ENCODE assay signal across 10 cellular contexts in the genomic region with DNA sequence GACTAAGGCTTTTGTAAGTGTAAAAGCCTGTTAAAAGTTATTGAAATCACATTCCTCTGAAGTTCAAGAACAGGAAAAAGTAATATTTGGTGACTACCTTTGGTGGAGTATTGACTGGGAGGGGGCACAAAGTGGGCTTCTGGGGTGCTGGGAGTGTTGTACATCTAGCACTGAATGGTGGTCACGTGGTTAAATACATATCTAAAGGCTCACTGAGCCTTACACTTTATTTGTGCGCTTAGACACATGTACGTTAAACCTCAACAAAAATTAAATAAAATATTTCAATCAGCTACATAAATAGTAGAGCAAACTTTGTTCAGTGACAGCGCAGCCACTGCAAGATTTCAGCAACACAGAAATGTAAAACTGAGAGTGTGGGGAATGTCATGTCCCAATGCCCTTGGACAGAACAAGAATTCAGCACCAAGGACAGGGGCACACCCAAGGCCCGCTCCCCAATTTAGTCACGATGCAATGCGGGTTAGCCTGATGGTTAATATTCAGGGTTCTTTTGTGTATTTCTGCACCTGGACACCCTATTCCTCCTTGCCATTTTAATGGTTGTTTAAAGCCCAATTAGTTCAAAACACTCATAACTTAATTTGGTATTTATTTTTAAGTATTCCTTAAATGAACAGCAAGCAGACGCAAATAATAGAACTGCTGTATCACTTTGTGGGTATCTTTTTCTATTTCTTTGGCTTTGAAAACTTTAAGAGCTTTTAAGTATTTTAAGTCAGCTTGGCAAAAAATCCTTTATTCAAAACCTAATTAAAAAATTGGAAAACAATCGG. TPM values are rescaled to one million over a fixed set of nuclear protein-coding genes. Genes with fewer than 3 reads are reported as not detected.
DNase-seq lines count a peak whose midpoint lies in the region; ATAC-seq and TF ChIP-seq lines count a peak whose summit lies in the region.
"Had no signal": no experiment of that assay in that cellular context is flagged by ENCODE, and none has a peak within 500 bp of the region (broad histone marks: within the 10 kb centered on the region; RNA-seq: fewer than 3 reads in every experiment).

No MANE protein-coding gene starts in this region.

- DNase-seq in Daoy (ENCODE audit: low read depth) (peak; percentile 33), HT-29 (ENCODE audit: low spot score) (peak; percentile 38), iPS-NIHi7 (ENCODE audit: extremely low spot score) (peak; percentile 83), body of pancreas (no peak), COLO668 (lab: John Stamatoyannopoulos, UW; ENCODE audit: unreplicated experiment) (no peak), NCI-H187 treated with DMSO at 0.1 percent for 48 hours (lab: John Stamatoyannopoulos, UW) (no peak)
- peak; percentile 11 for DNase-seq in activated CD4-positive, alpha-beta T cell treated with anti-CD3 and anti-CD28 coated beads, Interleukin-2, amount 50 U/mL, for 1 hour
- DNase-seq: kidney, NCI-H446 treated with DMSO at 0.1 percent for 48 hours had no signal

- no peak overlapping the region for H3K27ac ChIP-seq in body of pancreas

- WGBS in body of pancreas, 2 donors: 54 to 58% methylated on average over 9 of the region's 9 CpGs

- H3K4me1 ChIP-seq in body of pancreas: no peaks in the 10 kb centered on the region

- H3K4me3 ChIP-seq in body of pancreas: no peak overlapping the region

- no peaks in the 10 kb centered on the region for H3K36me3 ChIP-seq in body of pancreas (replicated peaks in 1 of 2; ENCODE audit: insufficient read depth in 1 of 2, low read depth in 2 of 2)

- no peak for TF ChIP-seq CTCF in body of pancreas (IDR thresholded peaks at IDR 0.05)

- no peaks in the 10 kb centered on the region for H3K9me3 ChIP-seq in body of pancreas

- ATAC-seq in body of pancreas: no peak
- ATAC-seq in HG03280 (IDR thresholded peaks at IDR 0.05; ENCODE audit: unreplicated experiment): no peak

- H3K27me3 ChIP-seq in body of pancreas: no peaks in the 10 kb centered on the region

- TF ChIP-seq POLR2A in body of pancreas (IDR thresholded peaks at IDR 0.05): no peak

- intact Hi-C loops in body of pancreas (cut with DNase I): no loop called here

RNA-seq across cellular contexts. Expression of gene ANGPT4, which starts 37.4 kb away (rescaled TPM):
- total RNA-seq in Daoy (2014; rRNA removed; shearing (Covaris generic)): under 0.01 and 0.03 TPM in 2 replicates
- not detected in 2 replicates for total RNA-seq in HT-29 (2014; rRNA removed; shearing (Covaris generic))
- under 1 TPM; under 0.01 to 0.66 TPM for total RNA-seq in body of pancreas

RNA-seq across cellular contexts. Expression of gene FAM110A, which starts 45.2 kb away (rescaled TPM):
- total RNA-seq in Daoy (2014; rRNA removed; shearing (Covaris generic)): 3.8 and 4.3 TPM in 2 replicates
- total RNA-seq in HT-29 (2014; rRNA removed; shearing (Covaris generic)): 34.5 and 37.1 TPM in 2 replicates
- total RNA-seq in body of pancreas: 1 to 10 TPM; 7.0 to 8.2 TPM

Comparison
In these comparisons a context has a peak if more than half of its experiments do, and no peak if none do; other contexts are left out.
1. DNase-seq: peak in Daoy (single experiment), HT-29 (single experiment), activated CD4-positive, alpha-beta T cell treated with anti-CD3 and anti-CD28 coated beads, Interleukin-2, amount 50 U/mL, for 1 hour (single experiment) and iPS-NIHi7 (single experiment); none in body of pancreas (0 of 4), COLO668 (single experiment) and NCI-H187 treated with DMSO at 0.1 percent for 48 hours (single experiment).